In the genomic region with DNA sequence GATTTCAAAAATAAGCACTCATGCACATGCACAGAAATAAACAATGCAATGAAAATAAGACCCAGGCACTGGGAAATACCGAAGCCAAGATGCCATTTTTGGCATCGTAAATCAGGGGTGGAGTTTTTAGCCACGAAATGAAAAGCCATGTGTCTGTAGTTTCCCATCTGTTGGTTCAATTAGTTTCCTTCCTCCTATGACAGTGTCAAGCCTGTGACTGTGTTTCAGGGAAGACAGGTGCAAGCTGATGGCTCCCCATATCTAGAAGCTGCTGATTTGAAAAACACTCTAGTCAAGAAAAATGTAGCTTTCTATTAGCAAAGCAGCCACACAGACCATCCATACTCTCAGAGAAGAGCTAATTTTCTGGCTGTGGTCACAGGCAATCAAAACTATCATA, we compare ENCODE assay signal across 15 cellular contexts.
DNase-seq lines count a peak whose midpoint lies in the region; ATAC-seq and TF ChIP-seq lines count a peak whose summit lies in the region.
"Had no signal": no experiment of that assay in that cellular context is flagged by ENCODE, and none has a peak within 500 bp of the region (broad histone marks: within the 10 kb centered on the region; RNA-seq: fewer than 3 reads in every experiment).

No MANE protein-coding gene starts in this region.

- DNase-seq in foreskin fibroblast (no peak), WERI-Rb-1 (no peak)
- DNase-seq in activated T-helper 2 cell treated with anti-CD3 and anti-CD28 coated beads, Interferon-gamma antibody, Interleukin-2, Interleukin-4, amounts not matched to agents 10 μg/mL and 5 μg/mL and 100 μg/mL, durations not matched to agents 14 hours and 24 hours and 36 hours (ENCODE audit: low spot score): no peak
- DNase-seq: activated CD4-positive, alpha-beta T cell treated with anti-CD3 and anti-CD28 coated beads, Interleukin-2, amount 10 ng/mL, durations not matched to agents 24 days and 14 days; activated naive CD4-positive, alpha-beta T cell treated with anti-CD3 and anti-CD28 coated beads for 36 hours; CD4-positive, alpha-beta memory T cell; KBM-7; naive thymus-derived CD4-positive, alpha-beta T cell; NCI-H748 treated with DMSO at 0.1 percent for 48 hours had no signal

- H3K4me1 Mint-ChIP-seq in brain: peaks cover 76% of the 10 kb centered on the region
- no peaks in the 10 kb centered on the region for H3K4me1 Mint-ChIP-seq in activated T-helper 2 cell treated with anti-CD3 and anti-CD28 coated beads, Interferon-gamma antibody, Interleukin-2, Interleukin-4, amounts not matched to agents 10 μg/mL and 5 μg/mL and 100 μg/mL, durations not matched to agents 14 hours and 24 hours and 36 hours (ENCODE audit: low read depth)
- H3K4me1 Mint-ChIP-seq: activated CD4-positive, alpha-beta T cell treated with anti-CD3 and anti-CD28 coated beads, Interleukin-2, amount 10 ng/mL, durations not matched to agents 24 days and 14 days; CD4-positive, alpha-beta memory T cell had no signal

- H3K27me3 ChIP-seq in WERI-Rb-1 (ENCODE audit: insufficient read depth, low read depth, severe bottlenecking): no peaks in the 10 kb centered on the region

- no peak overlapping the region for H3K27ac ChIP-seq in WERI-Rb-1

- no peaks in the 10 kb centered on the region for H3K36me3 Mint-ChIP-seq in brain
- H3K36me3 Mint-ChIP-seq in activated T-helper 2 cell treated with anti-CD3 and anti-CD28 coated beads, Interferon-gamma antibody, Interleukin-2, Interleukin-4, amounts not matched to agents 10 μg/mL and 5 μg/mL and 100 μg/mL, durations not matched to agents 14 hours and 24 hours and 36 hours (ENCODE audit: low read depth): no peaks in the 10 kb centered on the region
- H3K36me3 Mint-ChIP-seq: CD4-positive, alpha-beta memory T cell; naive thymus-derived CD4-positive, alpha-beta T cell had no signal

- H3K36me3 ChIP-seq in WERI-Rb-1: no peaks in the 10 kb centered on the region

- H3K4me3 ChIP-seq in foreskin fibroblast (ENCODE audit: low read depth in 1 of 2, low read length in 2 of 2) (no peak overlapping the region), WERI-Rb-1 (ENCODE audit: low read depth, low read length) (no peak overlapping the region)
- H3K4me3 ChIP-seq: smooth muscle cell had no signal

- TF ChIP-seq CTCF in brain (conservative IDR thresholded peaks at IDR 0.05) (no peak), foreskin fibroblast (IDR thresholded peaks at IDR 0.05; ENCODE audit: low read depth, low read length) (no peak), WERI-Rb-1 (IDR thresholded peaks at IDR 0.05; ENCODE audit: low read depth, low read length) (no peak)

- peak overlapping the region in 2 of 5 experiments; percentile 63 to 64 for H3K4me3 Mint-ChIP-seq in brain
- no peak overlapping the region for H3K4me3 Mint-ChIP-seq in activated T-helper 2 cell treated with anti-CD3 and anti-CD28 coated beads, Interferon-gamma antibody, Interleukin-2, Interleukin-4, amounts not matched to agents 10 μg/mL and 5 μg/mL and 100 μg/mL, durations not matched to agents 14 hours and 24 hours and 36 hours (ENCODE audit: low read depth)
- H3K4me3 Mint-ChIP-seq: activated CD4-positive, alpha-beta T cell treated with anti-CD3 and anti-CD28 coated beads, Interleukin-2, amount 10 ng/mL, durations not matched to agents 24 days and 14 days; activated naive CD4-positive, alpha-beta T cell treated with anti-CD3 and anti-CD28 coated beads for 36 hours; CD4-positive, alpha-beta memory T cell; naive thymus-derived CD4-positive, alpha-beta T cell had no signal

- H3K9me3 ChIP-seq in WERI-Rb-1 (ENCODE audit: severe bottlenecking): no peaks in the 10 kb centered on the region

- ATAC-seq in GM18870 (IDR thresholded peaks at IDR 0.05; ENCODE audit: unreplicated experiment) (peak; percentile 47), GM21529 (IDR thresholded peaks at IDR 0.05; ENCODE audit: unreplicated experiment) (peak; percentile 64), HG03439 (IDR thresholded peaks at IDR 0.05; ENCODE audit: unreplicated experiment) (peak; percentile 41), HG03175 (IDR thresholded peaks at IDR 0.05; ENCODE audit: unreplicated experiment) (no peak)
- ATAC-seq: naive thymus-derived CD4-positive, alpha-beta T cell had no signal

- peak overlapping the region; percentile 6 to 96 (median 87) for H3K27ac Mint-ChIP-seq in brain
- H3K27ac Mint-ChIP-seq in activated T-helper 2 cell treated with anti-CD3 and anti-CD28 coated beads, Interferon-gamma antibody, Interleukin-2, Interleukin-4, amounts not matched to agents 10 μg/mL and 5 μg/mL and 100 μg/mL, durations not matched to agents 14 hours and 24 hours and 36 hours: no peak overlapping the region
- H3K27ac Mint-ChIP-seq: activated CD4-positive, alpha-beta T cell treated with anti-CD3 and anti-CD28 coated beads, Interleukin-2, amount 10 ng/mL, durations not matched to agents 24 days and 14 days; activated naive CD4-positive, alpha-beta T cell treated with anti-CD3 and anti-CD28 coated beads for 36 hours; CD4-positive, alpha-beta memory T cell; naive thymus-derived CD4-positive, alpha-beta T cell had no signal

- intact Hi-C loops in activated T-helper 2 cell treated with anti-CD3 and anti-CD28 coated beads, Interferon-gamma antibody, Interleukin-2, Interleukin-4, amounts not matched to agents 10 μg/mL and 5 μg/mL and 100 μg/mL, durations not matched to agents 14 hours and 24 hours and 36 hours (cut with micrococcal nuclease): no loop called here

- peaks cover 0 to 7% (median 0%) of the 10 kb centered on the region in 5 experiments for H3K9me3 Mint-ChIP-seq in brain
- H3K9me3 Mint-ChIP-seq in activated T-helper 2 cell treated with anti-CD3 and anti-CD28 coated beads, Interferon-gamma antibody, Interleukin-2, Interleukin-4, amounts not matched to agents 10 μg/mL and 5 μg/mL and 100 μg/mL, durations not matched to agents 14 hours and 24 hours and 36 hours: no peaks in the 10 kb centered on the region
- H3K9me3 Mint-ChIP-seq: activated CD4-positive, alpha-beta T cell treated with anti-CD3 and anti-CD28 coated beads, Interleukin-2, amount 10 ng/mL, durations not matched to agents 24 days and 14 days; activated naive CD4-positive, alpha-beta T cell treated with anti-CD3 and anti-CD28 coated beads for 36 hours; naive thymus-derived CD4-positive, alpha-beta T cell had no signal

- H3K27me3 Mint-ChIP-seq in brain: peaks cover 4% of the 10 kb centered on the region
- H3K27me3 Mint-ChIP-seq in activated T-helper 2 cell treated with anti-CD3 and anti-CD28 coated beads, Interferon-gamma antibody, Interleukin-2, Interleukin-4, amounts not matched to agents 10 μg/mL and 5 μg/mL and 100 μg/mL, durations not matched to agents 14 hours and 24 hours and 36 hours (ENCODE audit: low read depth): no peaks in the 10 kb centered on the region
- H3K27me3 Mint-ChIP-seq: activated CD4-positive, alpha-beta T cell treated with anti-CD3 and anti-CD28 coated beads, Interleukin-2, amount 10 ng/mL, durations not matched to agents 24 days and 14 days had no signal
